Comparison of ENCODE assay signal across 18 cellular contexts in the genomic region with DNA sequence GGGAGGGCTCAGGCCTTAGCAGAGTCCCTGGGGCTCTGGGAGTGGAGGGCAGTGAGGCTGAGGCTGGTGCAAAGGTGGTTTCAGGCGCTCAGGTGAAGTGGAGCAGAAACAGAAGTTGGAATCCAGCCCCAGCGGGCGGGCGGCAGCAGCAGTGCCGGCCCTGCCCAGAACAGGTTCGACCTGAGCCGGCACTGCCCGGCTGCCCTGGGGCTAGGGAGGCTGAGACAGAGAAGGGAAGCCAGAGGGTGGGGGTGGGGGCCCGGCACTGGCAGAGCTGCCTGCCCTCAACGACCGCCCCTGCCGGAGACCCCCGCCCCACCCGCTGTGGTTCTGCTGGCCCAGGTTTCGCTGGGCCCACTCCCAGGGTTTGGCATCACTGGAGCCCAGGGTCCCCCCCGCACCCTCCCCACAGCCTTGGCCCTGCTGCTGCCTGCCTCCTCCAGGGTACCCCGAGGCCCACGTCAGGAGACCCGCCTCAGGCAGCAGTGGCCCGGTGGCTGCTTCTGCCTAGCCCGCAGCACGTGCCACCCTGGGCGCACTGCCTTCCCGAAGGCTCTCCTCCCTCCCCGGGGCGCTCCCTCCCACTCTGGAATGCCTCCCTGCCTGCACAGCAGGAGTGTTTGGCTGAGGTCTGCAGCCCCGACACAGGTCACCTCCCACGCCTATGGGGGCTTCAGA. TPM values are rescaled to one million over a fixed set of nuclear protein-coding genes. Genes with fewer than 3 reads are reported as not detected.
DNase-seq lines count a peak whose midpoint lies in the region; ATAC-seq, FAIRE-seq and TF ChIP-seq lines count a peak whose summit lies in the region.
"Had no signal": no experiment of that assay in that cellular context is flagged by ENCODE, and none has a peak within 500 bp of the region (broad histone marks: within the 10 kb centered on the region; RNA-seq: fewer than 3 reads in every experiment).

No MANE protein-coding gene starts in this region.

- H3K27ac ChIP-seq in RWPE2 (ENCODE audit: poor library complexity, severe bottlenecking), result peak overlapping the region; percentile 31
- H3K27ac ChIP-seq in keratinocyte (ENCODE audit: control insufficient read depth, insufficient read depth, low read length), result no peak overlapping the region
- H3K27ac ChIP-seq in skin epidermis, result peak overlapping the region in 12 of 21 experiments; percentile 23 to 81 (median 62)
- H3K27ac ChIP-seq: gastroesophageal sphincter, psoas muscle, thoracic aorta, WERI-Rb-1 had no signal

- dilution Hi-C loops in keratinocyte (cut with MboI; ENCODE audit: extremely low pct_ligation_motif_present, low sequenced_read_pairs), result no loop called here

- peak; percentile 31 for DNase-seq in GM13976 (ENCODE audit: low spot score)
- DNase-seq in RWPE2 (ENCODE audit: low spot score), result peak; percentile 60
- DNase-seq in keratinocyte (ENCODE audit: low read depth, low spot score), result peak; percentile 38
- no peak for DNase-seq in anterior cingulate cortex (lab: John Stamatoyannopoulos, UW)
- DNase-seq in OCI-M2 (lab: John Stamatoyannopoulos, UW; ENCODE audit: unreplicated experiment), result no peak
- DNase-seq: effector memory CD4-positive, alpha-beta T cell; immature natural killer cell; NCI-H1436 treated with DMSO at 0.1 percent for 48 hours; WERI-Rb-1 had no signal

- in situ Hi-C loops in GM13976 (cut with MboI; ENCODE audit: low sequenced_read_pairs, unreplicated experiment), result no loop called here

- H3K4me3 ChIP-seq in RWPE2 (ENCODE audit: severe bottlenecking) (no peak overlapping the region), keratinocyte (ENCODE audit: control insufficient read depth in 2 of 3, extremely low read depth in 1 of 3, insufficient read depth in 2 of 3, low read depth in 1 of 3, low read length in 3 of 3) (peak overlapping the region in 1 of 3 experiments; percentile 52), skin epidermis (no peak overlapping the region)
- H3K4me3 ChIP-seq: gastroesophageal sphincter, GM12878, K562, psoas muscle, thoracic aorta had no signal

- H3K4me2 ChIP-seq in keratinocyte (ENCODE audit: control insufficient read depth, extremely low read depth, insufficient read depth, low read depth, low read length), result peak overlapping the region; percentile 65

- H4K20me1 ChIP-seq in keratinocyte (ENCODE audit: control insufficient read depth, extremely low read depth, insufficient read depth, low read length), result no peaks in the 10 kb centered on the region

- H3K79me2 ChIP-seq in keratinocyte (ENCODE audit: control insufficient read depth, insufficient read depth, low read length), result no peaks in the 10 kb centered on the region

- peak; percentile 78 for ATAC-seq in RWPE2 (ENCODE audit: low read depth)
- no peak for ATAC-seq in HG03159 (IDR thresholded peaks at IDR 0.05; ENCODE audit: unreplicated experiment)
- ATAC-seq in GM18511 (IDR thresholded peaks at IDR 0.05; ENCODE audit: unreplicated experiment), result no peak
- ATAC-seq: gastroesophageal sphincter, GM12878, K562, psoas muscle had no signal

- H2AFZ ChIP-seq in keratinocyte (ENCODE audit: control insufficient read depth, low read length), result peak overlapping the region; percentile 10

- H3K36me3 ChIP-seq in RWPE2 (ENCODE audit: low read depth), result no peaks in the 10 kb centered on the region
- H3K36me3 ChIP-seq in keratinocyte (ENCODE audit: control insufficient read depth in 2 of 2, extremely low read depth in 1 of 2, insufficient read depth in 2 of 2, low read length in 2 of 2), result no peaks in the 10 kb centered on the region
- H3K36me3 ChIP-seq: gastroesophageal sphincter, thoracic aorta, WERI-Rb-1 had no signal

- H3K4me1 ChIP-seq in RWPE2 (ENCODE audit: insufficient read depth, poor library complexity, severe bottlenecking) (peaks cover 13% of the 10 kb centered on the region), keratinocyte (ENCODE audit: control insufficient read depth, extremely low read depth, insufficient read depth, low read length) (peaks cover 15% of the 10 kb centered on the region)
- H3K4me1 ChIP-seq: gastroesophageal sphincter, psoas muscle had no signal

- no peaks in the 10 kb centered on the region for H3K9me1 ChIP-seq in keratinocyte (ENCODE audit: control insufficient read depth, extremely low read depth, insufficient read depth, low read length)

- TF ChIP-seq CTCF in GM13976 (IDR thresholded peaks at IDR 0.05; ENCODE audit: borderline replicate concordance, control extremely low read depth, extremely low read depth, insufficient read depth, missing control alignments), result no peak
- no peak for TF ChIP-seq CTCF in RWPE2 (IDR thresholded peaks at IDR 0.05; ENCODE audit: poor library complexity, severe bottlenecking)
- no peak for TF ChIP-seq CTCF in keratinocyte (optimal IDR thresholded peaks at IDR 0.05 in 1 of 3, IDR thresholded peaks at IDR 0.05 in 1 of 3, conservative IDR thresholded peaks at IDR 0.05 in 1 of 3; ENCODE audit: extremely low read depth in 1 of 3, insufficient read depth in 2 of 3, low read length in 3 of 3)

- no peaks in the 10 kb centered on the region for H3K27me3 ChIP-seq in RWPE2 (ENCODE audit: insufficient read depth, poor library complexity, severe bottlenecking)
- peaks cover 32% of the 10 kb centered on the region for H3K27me3 ChIP-seq in keratinocyte (ENCODE audit: control insufficient read depth, extremely low read depth, insufficient read depth, low read length)

- no peak overlapping the region for H3K9ac ChIP-seq in keratinocyte (ENCODE audit: control insufficient read depth, extremely low read depth, insufficient read depth, low read length)

- no peak for FAIRE-seq in keratinocyte (lab: Jason Lieb, UNC)
- FAIRE-seq: GM12878, K562 had no signal

- H3K9me3 ChIP-seq in RWPE2 (ENCODE audit: severe bottlenecking) (no peaks in the 10 kb centered on the region), keratinocyte (ENCODE audit: control insufficient read depth, low read depth, low read length) (no peaks in the 10 kb centered on the region)
- H3K9me3 ChIP-seq: psoas muscle, thoracic aorta had no signal

RNA-seq across cellular contexts. Expression of gene ASCL2, which starts 13.2 kb away (rescaled TPM):
- polyA plus RNA-seq in keratinocyte, result 0.07 to 0.36 TPM (median 0.26 TPM) in 3 replicates
- not detected for polyA plus RNA-seq in keratinocyte (2011; ENCODE audit: low read depth)
- polyA plus RNA-seq in keratinocyte (2011; cell fraction: cytosol; rRNA removed), result 0.19 TPM in 1 of 2 replicates, not detected in the other
- 0.07 TPM in 1 of 2 replicates, not detected in the other for polyA plus RNA-seq in keratinocyte (2011; cell fraction: nucleus; rRNA removed)
- 0.09 TPM in 1 of 2 replicates, not detected in the other for polyA plus RNA-seq in keratinocyte (2012; ENCODE audit: low replicate concordance)
- polyA minus RNA-seq in keratinocyte, result 0.10 to 0.13 TPM in 2 of 3 replicates, not detected in the other
- polyA minus RNA-seq in keratinocyte (2011; cell fraction: cytosol; rRNA and poly(A)+ RNA removed), result not detected
- not detected in 2 replicates for polyA minus RNA-seq in keratinocyte (2011; cell fraction: nucleus; rRNA and poly(A)+ RNA removed)
- polyA plus RNA-seq: BJ, GM12878 had no signal

RNA-seq across cellular contexts. Expression of gene C11orf21, which starts 44.6 kb away (rescaled TPM):
- polyA plus RNA-seq in keratinocyte, result not detected in 3 replicates
- not detected for polyA plus RNA-seq in keratinocyte (2011; ENCODE audit: low read depth)
- polyA plus RNA-seq in keratinocyte (2011; cell fraction: cytosol; rRNA removed), result not detected in 2 replicates
- polyA plus RNA-seq in keratinocyte (2011; cell fraction: nucleus; rRNA removed), result not detected in 2 replicates
- not detected in 2 replicates for polyA plus RNA-seq in keratinocyte (2012; ENCODE audit: low replicate concordance)
- polyA minus RNA-seq in keratinocyte, result not detected in 3 replicates
- not detected for polyA minus RNA-seq in keratinocyte (2011; cell fraction: cytosol; rRNA and poly(A)+ RNA removed)
- not detected in 2 replicates for polyA minus RNA-seq in keratinocyte (2011; cell fraction: nucleus; rRNA and poly(A)+ RNA removed)
- polyA plus RNA-seq: BJ had no signal

RNA-seq across cellular contexts. Expression of gene TSPAN32, which starts 44.7 kb away (rescaled TPM):
- polyA plus RNA-seq in keratinocyte, result not detected in 3 replicates
- polyA plus RNA-seq in keratinocyte (2011; ENCODE audit: low read depth), result not detected
- polyA plus RNA-seq in keratinocyte (2011; cell fraction: cytosol; rRNA removed), result not detected in 2 replicates
- polyA plus RNA-seq in keratinocyte (2011; cell fraction: nucleus; rRNA removed), result not detected in 2 replicates
- not detected in 2 replicates for polyA plus RNA-seq in keratinocyte (2012; ENCODE audit: low replicate concordance)
- not detected in 3 replicates for polyA minus RNA-seq in keratinocyte
- not detected for polyA minus RNA-seq in keratinocyte (2011; cell fraction: cytosol; rRNA and poly(A)+ RNA removed)
- not detected in 2 replicates for polyA minus RNA-seq in keratinocyte (2011; cell fraction: nucleus; rRNA and poly(A)+ RNA removed)

Comparison
In these comparisons a context has a peak if more than half of its experiments do, and no peak if none do; other contexts are left out.
1. DNase-seq: peak in GM13976 (single experiment), RWPE2 (single experiment) and keratinocyte (single experiment); none in anterior cingulate cortex (0 of 58) and OCI-M2 (single experiment).